Comparison of ENCODE assay signal across 1 cellular context in genomic region chr21:39385299-39386145, GRCh38.
A peak's percentile ranks its signal among the peaks of the same experiment; 100 is the strongest.
TF ChIP-seq lines count a peak whose summit lies in the region.

No MANE protein-coding gene starts in this region.

TF ChIP-seq in HepG2, 621 proteins besides CTCF, POLR2A, EP300 and RAD21 (continued from another document and continues in another):
- no peak for TF ChIP-seq SATB2 (CRISPR knock-in tag; IDR thresholded peaks at IDR 0.05)
- peak; percentile 65 for TF ChIP-seq KMT2B (CRISPR knock-in tag; IDR thresholded peaks at IDR 0.05)
- TF ChIP-seq CBX5 (CRISPR knock-in tag; IDR thresholded peaks at IDR 0.05; ENCODE audit: borderline replicate concordance): peak; percentile 54; the same call in 1 of the 2 replicates
- peak; percentile 76 for TF ChIP-seq ISL2 (CRISPR knock-in tag; IDR thresholded peaks at IDR 0.05)
- no peak for TF ChIP-seq KDM5A (IDR thresholded peaks at IDR 0.05; ENCODE audit: borderline replicate concordance, low read length)
- no peak for TF ChIP-seq FUBP1 (CRISPR knock-in tag; IDR thresholded peaks at IDR 0.05; ENCODE audit: borderline replicate concordance)
- no peak for TF ChIP-seq SRF (IDR thresholded peaks at IDR 0.05; ENCODE audit: low read depth, low read length)
- no peak for TF ChIP-seq ZNF44 (CRISPR knock-in tag; IDR thresholded peaks at IDR 0.05)
- TF ChIP-seq ZNF230 (CRISPR knock-in tag; IDR thresholded peaks at IDR 0.05): no peak
- peak; percentile 81; the same call in 1 of the 2 replicates for TF ChIP-seq MED13 (CRISPR knock-in tag; IDR thresholded peaks at IDR 0.05)
- peak; percentile 84; the same call in 1 of the 2 replicates for TF ChIP-seq MTA1 (CRISPR knock-in tag; IDR thresholded peaks at IDR 0.05; ENCODE audit: borderline replicate concordance)
- TF ChIP-seq ZNF260 (CRISPR knock-in tag; IDR thresholded peaks at IDR 0.05; ENCODE audit: borderline replicate concordance, low read depth): no peak
- no peak for TF ChIP-seq ZNF34 (CRISPR knock-in tag; IDR thresholded peaks at IDR 0.05; ENCODE audit: borderline replicate concordance)
- TF ChIP-seq HMGXB4 (CRISPR knock-in tag; IDR thresholded peaks at IDR 0.05; ENCODE audit: borderline replicate concordance in 1 of 2, low read depth in 1 of 2): peak in 1 of 2 experiments; percentile 43; a peak in 2 of 4 replicates
- TF ChIP-seq ZNF800 (CRISPR knock-in tag; IDR thresholded peaks at IDR 0.05): no peak
- TF ChIP-seq ELF3 (CRISPR knock-in tag; IDR thresholded peaks at IDR 0.05): no peak
- TF ChIP-seq ZNF615 (CRISPR knock-in tag; IDR thresholded peaks at IDR 0.05; ENCODE audit: borderline replicate concordance): no peak
- TF ChIP-seq ZNF766 (CRISPR knock-in tag; IDR thresholded peaks at IDR 0.05; ENCODE audit: borderline replicate concordance): peak; percentile 61; the same call in 1 of the 2 replicates
- TF ChIP-seq ZSCAN29 (CRISPR knock-in tag; conservative IDR thresholded peaks at IDR 0.05): peak; percentile 99
- no peak for TF ChIP-seq GLMP (CRISPR knock-in tag; IDR thresholded peaks at IDR 0.05; ENCODE audit: borderline replicate concordance)
- TF ChIP-seq ZFP37 (CRISPR knock-in tag; IDR thresholded peaks at IDR 0.05; ENCODE audit: borderline replicate concordance): peak; percentile 60; the same call in 1 of the 2 replicates
- no peak for TF ChIP-seq KLF6 (CRISPR knock-in tag; IDR thresholded peaks at IDR 0.05)
- no peak for TF ChIP-seq NFE2 (CRISPR knock-in tag; IDR thresholded peaks at IDR 0.05)
- no peak for TF ChIP-seq ZNF326 (CRISPR knock-in tag; IDR thresholded peaks at IDR 0.05; ENCODE audit: borderline replicate concordance)
- no peak for TF ChIP-seq BATF2 (CRISPR knock-in tag; IDR thresholded peaks at IDR 0.05)
- TF ChIP-seq ZNF891 (CRISPR knock-in tag; IDR thresholded peaks at IDR 0.05): peak; percentile 65; the same call in 1 of the 2 replicates
- TF ChIP-seq MAFK (conservative IDR thresholded peaks at IDR 0.05 in 1 of 2, IDR thresholded peaks at IDR 0.05 in 1 of 2; ENCODE audit: low read length in 2 of 2): no peak
- peak; percentile 94 for TF ChIP-seq SALL1 (CRISPR knock-in tag; IDR thresholded peaks at IDR 0.05)
- peak; percentile 64 for TF ChIP-seq POGZ (CRISPR knock-in tag; IDR thresholded peaks at IDR 0.05)
- peak; percentile 94 for TF ChIP-seq BHLHE40 (IDR thresholded peaks at IDR 0.05; ENCODE audit: low read length)
- no peak for TF ChIP-seq FOSL1 (CRISPR knock-in tag; IDR thresholded peaks at IDR 0.05; ENCODE audit: borderline replicate concordance)
- TF ChIP-seq ELK4 (CRISPR knock-in tag; IDR thresholded peaks at IDR 0.05; ENCODE audit: borderline replicate concordance): no peak
- TF ChIP-seq ZBTB40 (IDR thresholded peaks at IDR 0.05): no peak
- peak; percentile 49 for TF ChIP-seq ZBTB40 (CRISPR knock-in tag; IDR thresholded peaks at IDR 0.05)
- TF ChIP-seq MIXL1 (CRISPR knock-in tag; IDR thresholded peaks at IDR 0.05): peak; percentile 20; the same call in 1 of the 2 replicates
- TF ChIP-seq ZNF773 (CRISPR knock-in tag; IDR thresholded peaks at IDR 0.05; ENCODE audit: borderline replicate concordance): no peak
- no peak for TF ChIP-seq ZNF597 (CRISPR knock-in tag; IDR thresholded peaks at IDR 0.05)
- TF ChIP-seq TCF7L2 (IDR thresholded peaks at IDR 0.05; ENCODE audit: low read depth, low read length): no peak
- TF ChIP-seq AGO1 (IDR thresholded peaks at IDR 0.05; ENCODE audit: low read depth, low read length, poor library complexity, severe bottlenecking): peak; percentile 77
- TF ChIP-seq ZNF792 (CRISPR knock-in tag; IDR thresholded peaks at IDR 0.05): peak; percentile 52; the same call in 1 of the 2 replicates
- no peak for TF ChIP-seq CENPBD1 (CRISPR knock-in tag; IDR thresholded peaks at IDR 0.05; ENCODE audit: borderline replicate concordance, low read depth)
- TF ChIP-seq ZSCAN9 (CRISPR knock-in tag; IDR thresholded peaks at IDR 0.05; ENCODE audit: borderline replicate concordance): no peak; the same call in 1 of the 2 replicates
- TF ChIP-seq KDM3A (CRISPR knock-in tag; IDR thresholded peaks at IDR 0.05; ENCODE audit: low read depth): no peak; the same call in 1 of the 2 replicates
- no peak for TF ChIP-seq ZNF317 (CRISPR knock-in tag; IDR thresholded peaks at IDR 0.05)
- TF ChIP-seq RCOR2 (CRISPR knock-in tag; IDR thresholded peaks at IDR 0.05): peak; percentile 67; the same call in 1 of the 2 replicates
- TF ChIP-seq TEAD2 (CRISPR knock-in tag; IDR thresholded peaks at IDR 0.05): no peak
